In the genomic region with DNA sequence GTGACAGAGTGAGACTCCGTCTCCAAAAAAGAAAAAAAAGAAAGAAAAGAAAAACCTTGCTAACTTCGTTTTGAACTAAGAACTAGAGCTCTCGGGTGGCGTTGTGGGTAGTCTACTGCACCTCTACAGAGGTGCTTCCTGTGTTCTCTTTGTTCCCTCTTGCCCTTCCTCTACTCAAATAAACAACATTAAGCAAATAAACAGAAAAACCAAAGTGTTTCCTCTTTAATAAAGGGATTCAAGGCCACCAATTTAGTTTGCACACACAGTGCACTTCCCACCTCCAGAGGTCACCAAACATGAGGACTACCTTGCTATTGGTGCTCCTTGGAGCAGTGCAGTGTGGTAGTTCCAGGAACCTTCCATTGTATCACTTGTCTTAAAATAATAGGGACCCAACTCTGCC, we compare ENCODE assay signal across 17 cellular contexts.
DNase-seq lines count a peak whose midpoint lies in the region; ATAC-seq lines count a peak whose summit lies in the region.
"Had no signal": no experiment of that assay in that cellular context is flagged by ENCODE, and none has a peak within 500 bp of the region (broad histone marks: within the 10 kb centered on the region; RNA-seq: fewer than 3 reads in every experiment).

No MANE protein-coding gene starts in this region.

- H3K27me3 ChIP-seq in CD8-positive, alpha-beta memory T cell (ENCODE audit: insufficient read depth, low read length, poor library complexity, severe bottlenecking): no peaks in the 10 kb centered on the region

- peak; percentile 21 for ATAC-seq in left lobe of liver
- ATAC-seq: left ventricle myocardium superior had no signal

- H3K4me3 ChIP-seq in CD8-positive, alpha-beta memory T cell (ENCODE audit: low read length): no peak overlapping the region
- H3K4me3 ChIP-seq: PC-9 had no signal

- H3K36me3 ChIP-seq in CD8-positive, alpha-beta memory T cell (ENCODE audit: insufficient read depth, low read length): no peaks in the 10 kb centered on the region
- H3K36me3 ChIP-seq: WERI-Rb-1 had no signal

- DNase-seq in DMS53 (lab: John Stamatoyannopoulos, UW): peak; percentile 43
- no peak for DNase-seq in DMS53 treated with DMSO at 0.1 percent for 48 hours (lab: John Stamatoyannopoulos, UW; ENCODE audit: unreplicated experiment)
- peak in 2 of 5 donors; percentile 15 to 16 for DNase-seq in CD8-positive, alpha-beta memory T cell
- DNase-seq in left lobe of liver (ENCODE audit: low spot score): no peak
- no peak for DNase-seq in NCI-H774 (lab: John Stamatoyannopoulos, UW)
- no peak for DNase-seq in NCI-H1694 (lab: John Stamatoyannopoulos, UW)
- no peak for DNase-seq in HPDE6-E6E7 (ENCODE audit: extremely low spot score)
- DNase-seq: effector CD8-positive, alpha-beta T cell; GF-D8; left ventricle myocardium superior; natural killer cell; NCI-H1048; NCI-H345; PC-9; WERI-Rb-1 had no signal

- POLR2A ChIA-PET in CD8-positive, alpha-beta memory T cell (lab: Charles Lee): interaction anchor here (0.8 to 1.3 kb wide), 2 partner anchors 13 to 47 kb away, joined by 3 to 6 read pairs; no protein-coding TSS in a partner anchor

- peaks cover 0 to 4% (median 0%) of the 10 kb centered on the region in 3 donors for H3K36me3 Mint-ChIP-seq in CD8-positive, alpha-beta memory T cell
- no peaks in the 10 kb centered on the region for H3K36me3 Mint-ChIP-seq in T-helper 1 cell treated with Interleukin-12 subunit alpha and Interleukin-12 subunit beta and Interleukin-4 antibody, amounts not matched to agents 30 μg/mL and 1 μg/mL, for 36 hours (ENCODE audit: low read depth)
- H3K36me3 Mint-ChIP-seq: natural killer cell had no signal

- H3K27ac Mint-ChIP-seq in CD8-positive, alpha-beta memory T cell: peak overlapping the region; percentile 15 to 94 (median 86)
- H3K27ac Mint-ChIP-seq in T-helper 1 cell treated with Interleukin-12 subunit alpha and Interleukin-12 subunit beta and Interleukin-4 antibody, amounts not matched to agents 30 μg/mL and 1 μg/mL, for 36 hours: peak overlapping the region; percentile 38

- peak overlapping the region; percentile 0 to 85 (median 75) for H3K4me3 Mint-ChIP-seq in CD8-positive, alpha-beta memory T cell
- H3K4me3 Mint-ChIP-seq in T-helper 1 cell treated with Interleukin-12 subunit alpha and Interleukin-12 subunit beta and Interleukin-4 antibody, amounts not matched to agents 30 μg/mL and 1 μg/mL, for 36 hours: no peak overlapping the region
- H3K4me3 Mint-ChIP-seq: natural killer cell had no signal

- CTCF ChIA-PET in CD8-positive, alpha-beta memory T cell (lab: Charles Lee): interaction anchor here (0.9 to 1.2 kb wide), 3 partner anchors 13 to 97 kb away, joined by 3 to 6 read pairs (median 3); no protein-coding TSS in a partner anchor

- H3K27me3 Mint-ChIP-seq in CD8-positive, alpha-beta memory T cell: peaks cover 0 to 2% of the 10 kb centered on the region in 2 donors
- no peaks in the 10 kb centered on the region for H3K27me3 Mint-ChIP-seq in T-helper 1 cell treated with Interleukin-12 subunit alpha and Interleukin-12 subunit beta and Interleukin-4 antibody, amounts not matched to agents 30 μg/mL and 1 μg/mL, for 36 hours (ENCODE audit: low read depth)

- H3K27ac ChIP-seq in CD8-positive, alpha-beta memory T cell (ENCODE audit: low read depth, low read length): no peak overlapping the region
- H3K27ac ChIP-seq: 22Rv1, PC-9, WERI-Rb-1 had no signal

- peaks cover 67 to 92% (median 86%) of the 10 kb centered on the region in 3 donors for H3K4me1 Mint-ChIP-seq in CD8-positive, alpha-beta memory T cell
- peaks cover 17% of the 10 kb centered on the region for H3K4me1 Mint-ChIP-seq in T-helper 1 cell treated with Interleukin-12 subunit alpha and Interleukin-12 subunit beta and Interleukin-4 antibody, amounts not matched to agents 30 μg/mL and 1 μg/mL, for 36 hours (ENCODE audit: low read depth)

- H3K9me3 ChIP-seq in CD8-positive, alpha-beta memory T cell (ENCODE audit: low read length): no peaks in the 10 kb centered on the region

- H3K4me1 ChIP-seq in CD8-positive, alpha-beta memory T cell (ENCODE audit: insufficient read depth, low read length): peaks cover 37% of the 10 kb centered on the region

- H3K9me3 Mint-ChIP-seq in CD8-positive, alpha-beta memory T cell: peaks cover 0 to 2% (median 0%) of the 10 kb centered on the region in 5 donors
- H3K9me3 Mint-ChIP-seq in T-helper 1 cell treated with Interleukin-12 subunit alpha and Interleukin-12 subunit beta and Interleukin-4 antibody, amounts not matched to agents 30 μg/mL and 1 μg/mL, for 36 hours: no peaks in the 10 kb centered on the region
- H3K9me3 Mint-ChIP-seq: natural killer cell had no signal
